In genomic region chr1:66334311-66334710, GRCh38 we compare ENCODE assay signal across 8 cellular contexts.
DNase-seq lines count a peak whose midpoint lies in the region; ATAC-seq and TF ChIP-seq lines count a peak whose summit lies in the region.

No MANE protein-coding gene starts in this region.

- H3K4me3 ChIP-seq in left lung: peak overlapping the region; percentile 5 to 58
- H3K4me3 ChIP-seq in suprapubic skin: peak overlapping the region; percentile 52

- H3K9me3 Mint-ChIP-seq in activated CD4-positive, alpha-beta T cell treated with anti-CD3 and anti-CD28 coated beads, Interleukin-2, amount 10 ng/mL, durations not matched to agents 24 days and 14 days: no peaks in the 10 kb centered on the region
- H3K9me3 Mint-ChIP-seq in activated CD4-positive, alpha-beta memory T cell treated with anti-CD3 and anti-CD28 coated beads, Interleukin-2, amount 10 ng/mL, durations not matched to agents 7 days and 5 days: no peaks in the 10 kb centered on the region

- WGBS in suprapubic skin: 42% methylated on average over 2 of the region's 2 CpGs

- H3K27ac Mint-ChIP-seq in activated CD4-positive, alpha-beta T cell treated with anti-CD3 and anti-CD28 coated beads, Interleukin-2, amount 10 ng/mL, durations not matched to agents 24 days and 14 days: peak overlapping the region; percentile 92
- peak overlapping the region; percentile 93 for H3K27ac Mint-ChIP-seq in activated CD4-positive, alpha-beta memory T cell treated with anti-CD3 and anti-CD28 coated beads, Interleukin-2, amount 10 ng/mL, durations not matched to agents 7 days and 5 days

- no peaks in the 10 kb centered on the region for H3K27me3 Mint-ChIP-seq in activated CD4-positive, alpha-beta T cell treated with anti-CD3 and anti-CD28 coated beads, Interleukin-2, amount 10 ng/mL, durations not matched to agents 24 days and 14 days
- no peaks in the 10 kb centered on the region for H3K27me3 Mint-ChIP-seq in activated CD4-positive, alpha-beta memory T cell treated with anti-CD3 and anti-CD28 coated beads, Interleukin-2, amount 10 ng/mL, durations not matched to agents 7 days and 5 days

- H3K4me1 Mint-ChIP-seq in activated CD4-positive, alpha-beta T cell treated with anti-CD3 and anti-CD28 coated beads, Interleukin-2, amount 10 ng/mL, durations not matched to agents 24 days and 14 days: peaks cover 56% of the 10 kb centered on the region
- peaks cover 48% of the 10 kb centered on the region for H3K4me1 Mint-ChIP-seq in activated CD4-positive, alpha-beta memory T cell treated with anti-CD3 and anti-CD28 coated beads, Interleukin-2, amount 10 ng/mL, durations not matched to agents 7 days and 5 days

- no peak for ATAC-seq in left lung

- POLR2A ChIA-PET in activated CD4-positive, alpha-beta memory T cell treated with anti-CD3 and anti-CD28 coated beads, Interleukin-2, amount 10 ng/mL, durations not matched to agents 7 days and 5 days (lab: Charles Lee): interaction anchor here (0.8 to 11.2 kb wide), 16 partner anchors 14 to 597 kb away, joined by 3 to 255 read pairs (median 10); no protein-coding TSS in a partner anchor

- H3K27me3 ChIP-seq in left lung (no peaks in the 10 kb centered on the region), suprapubic skin (no peaks in the 10 kb centered on the region)

- H3K4me3 Mint-ChIP-seq in activated CD4-positive, alpha-beta T cell treated with anti-CD3 and anti-CD28 coated beads, Interleukin-2, amount 10 ng/mL, durations not matched to agents 24 days and 14 days: peak overlapping the region; percentile 98
- peak overlapping the region; percentile 98 for H3K4me3 Mint-ChIP-seq in activated CD4-positive, alpha-beta memory T cell treated with anti-CD3 and anti-CD28 coated beads, Interleukin-2, amount 10 ng/mL, durations not matched to agents 7 days and 5 days

- TF ChIP-seq POLR2A in suprapubic skin (IDR thresholded peaks at IDR 0.05): no peak

- H3K36me3 ChIP-seq in left lung (no peaks in the 10 kb centered on the region), suprapubic skin (no peaks in the 10 kb centered on the region)

- CTCF ChIA-PET in activated CD4-positive, alpha-beta memory T cell treated with anti-CD3 and anti-CD28 coated beads, Interleukin-2, amount 10 ng/mL, durations not matched to agents 7 days and 5 days (lab: Charles Lee): interaction anchor here (1.2 to 7.7 kb wide), 9 partner anchors 27 to 111 kb away, joined by 3 to 58 read pairs (median 6); no protein-coding TSS in a partner anchor

- intact Hi-C loops in activated CD4-positive, alpha-beta T cell treated with anti-CD3 and anti-CD28 coated beads, Interleukin-2, amount 10 ng/mL, durations not matched to agents 24 days and 14 days (cut with micrococcal nuclease): loop anchor here (5.0 to 10.0 kb wide), 4 partner anchors 522 to 1350 kb away; partner anchors contain the start of genes DNAI4, GADD45A and MIER1
- intact Hi-C loops in left lung (cut with DNase I): loop anchor here in 1 of 2 donors (5.0 kb wide), 1 partner anchor 62 kb away; no protein-coding TSS in a partner anchor

- peak overlapping the region; percentile 88 to 92 for H3K27ac ChIP-seq in left lung
- peak overlapping the region; percentile 49 for H3K27ac ChIP-seq in suprapubic skin

- peak; percentile 73 for DNase-seq in activated CD4-positive, alpha-beta T cell treated with anti-CD3 and anti-CD28 coated beads, Interleukin-2, amount 10 ng/mL, durations not matched to agents 24 days and 14 days
- no peak for DNase-seq in activated CD4-positive, alpha-beta T cell treated with anti-CD3 and anti-CD28 coated beads, Interleukin-2, amount 50 U/mL, for 4 hours
- no peak for DNase-seq in activated CD4-positive, alpha-beta memory T cell treated with anti-CD3 and anti-CD28 coated beads, Interleukin-2, amount 10 ng/mL, durations not matched to agents 7 days and 5 days
- DNase-seq in left lung (no peak), suprapubic skin (ENCODE audit: low spot score in 2 of 2) (no peak), hypothalamus (lab: John Stamatoyannopoulos, UW) (no peak), OCI-M2 (lab: John Stamatoyannopoulos, UW; ENCODE audit: unreplicated experiment) (no peak), cerebellar nuclear complex (lab: John Stamatoyannopoulos, UW) (no peak)

- peaks cover 21% of the 10 kb centered on the region for H3K36me3 Mint-ChIP-seq in activated CD4-positive, alpha-beta T cell treated with anti-CD3 and anti-CD28 coated beads, Interleukin-2, amount 10 ng/mL, durations not matched to agents 24 days and 14 days (ENCODE audit: low read depth)
- peaks cover 63% of the 10 kb centered on the region for H3K36me3 Mint-ChIP-seq in activated CD4-positive, alpha-beta memory T cell treated with anti-CD3 and anti-CD28 coated beads, Interleukin-2, amount 10 ng/mL, durations not matched to agents 7 days and 5 days (ENCODE audit: low read depth)

- H3K4me1 ChIP-seq in left lung (peaks cover 24 to 78% of the 10 kb centered on the region in 2 donors), suprapubic skin (peaks cover 55% of the 10 kb centered on the region)

- TF ChIP-seq EP300 in suprapubic skin (IDR thresholded peaks at IDR 0.05): no peak

- H3K9me3 ChIP-seq in left lung (no peaks in the 10 kb centered on the region), suprapubic skin (no peaks in the 10 kb centered on the region)

- TF ChIP-seq CTCF in left lung (IDR thresholded peaks at IDR 0.05) (no peak), suprapubic skin (IDR thresholded peaks at IDR 0.05) (no peak)
